1 cellular context compared by ENCODE assay signal in the genomic region with DNA sequence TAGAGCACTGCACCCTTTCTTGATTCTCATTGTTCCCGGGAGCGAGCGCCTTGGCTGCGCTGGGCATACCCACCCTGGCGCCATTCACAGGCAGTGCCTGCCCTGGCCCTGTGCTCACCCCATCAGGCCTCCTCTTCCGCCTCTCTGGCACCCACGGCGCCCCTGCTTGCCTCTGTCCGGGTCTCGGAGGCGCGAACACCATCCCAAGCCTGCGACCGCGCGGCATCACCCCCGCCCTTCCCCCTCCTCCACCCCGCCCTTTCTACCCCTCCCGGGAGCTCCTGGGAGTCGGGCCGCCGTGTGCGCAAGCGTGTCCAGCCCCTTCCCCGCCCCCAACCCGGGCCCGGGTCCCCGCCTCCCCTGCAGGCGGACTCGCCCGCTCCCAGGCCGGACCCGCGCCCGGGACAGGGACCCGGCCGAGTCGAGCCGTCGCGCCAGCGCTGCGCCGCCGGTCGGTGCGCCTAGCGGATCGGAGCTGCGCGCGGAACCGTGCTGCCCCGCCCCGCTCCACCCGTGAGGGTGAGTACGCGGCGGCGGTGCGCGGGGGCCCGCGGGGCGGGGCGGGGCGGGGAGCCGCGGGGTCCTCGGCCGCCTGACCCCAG.
TF ChIP-seq lines count a peak whose summit lies in the region.

A gene with protein sequence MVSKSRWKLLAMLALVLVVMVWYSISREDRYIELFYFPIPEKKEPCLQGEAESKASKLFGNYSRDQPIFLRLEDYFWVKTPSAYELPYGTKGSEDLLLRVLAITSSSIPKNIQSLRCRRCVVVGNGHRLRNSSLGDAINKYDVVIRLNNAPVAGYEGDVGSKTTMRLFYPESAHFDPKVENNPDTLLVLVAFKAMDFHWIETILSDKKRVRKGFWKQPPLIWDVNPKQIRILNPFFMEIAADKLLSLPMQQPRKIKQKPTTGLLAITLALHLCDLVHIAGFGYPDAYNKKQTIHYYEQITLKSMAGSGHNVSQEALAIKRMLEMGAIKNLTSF (plus strand): TSS at position 363 of the 602 bp plus-strand sequence. CDS start 50,470 bp downstream, outside the sequence.

TF ChIP-seq in HepG2, 621 proteins besides CTCF, POLR2A, EP300 and RAD21 (continued from another document):
- TF ChIP-seq, protein P1, sequence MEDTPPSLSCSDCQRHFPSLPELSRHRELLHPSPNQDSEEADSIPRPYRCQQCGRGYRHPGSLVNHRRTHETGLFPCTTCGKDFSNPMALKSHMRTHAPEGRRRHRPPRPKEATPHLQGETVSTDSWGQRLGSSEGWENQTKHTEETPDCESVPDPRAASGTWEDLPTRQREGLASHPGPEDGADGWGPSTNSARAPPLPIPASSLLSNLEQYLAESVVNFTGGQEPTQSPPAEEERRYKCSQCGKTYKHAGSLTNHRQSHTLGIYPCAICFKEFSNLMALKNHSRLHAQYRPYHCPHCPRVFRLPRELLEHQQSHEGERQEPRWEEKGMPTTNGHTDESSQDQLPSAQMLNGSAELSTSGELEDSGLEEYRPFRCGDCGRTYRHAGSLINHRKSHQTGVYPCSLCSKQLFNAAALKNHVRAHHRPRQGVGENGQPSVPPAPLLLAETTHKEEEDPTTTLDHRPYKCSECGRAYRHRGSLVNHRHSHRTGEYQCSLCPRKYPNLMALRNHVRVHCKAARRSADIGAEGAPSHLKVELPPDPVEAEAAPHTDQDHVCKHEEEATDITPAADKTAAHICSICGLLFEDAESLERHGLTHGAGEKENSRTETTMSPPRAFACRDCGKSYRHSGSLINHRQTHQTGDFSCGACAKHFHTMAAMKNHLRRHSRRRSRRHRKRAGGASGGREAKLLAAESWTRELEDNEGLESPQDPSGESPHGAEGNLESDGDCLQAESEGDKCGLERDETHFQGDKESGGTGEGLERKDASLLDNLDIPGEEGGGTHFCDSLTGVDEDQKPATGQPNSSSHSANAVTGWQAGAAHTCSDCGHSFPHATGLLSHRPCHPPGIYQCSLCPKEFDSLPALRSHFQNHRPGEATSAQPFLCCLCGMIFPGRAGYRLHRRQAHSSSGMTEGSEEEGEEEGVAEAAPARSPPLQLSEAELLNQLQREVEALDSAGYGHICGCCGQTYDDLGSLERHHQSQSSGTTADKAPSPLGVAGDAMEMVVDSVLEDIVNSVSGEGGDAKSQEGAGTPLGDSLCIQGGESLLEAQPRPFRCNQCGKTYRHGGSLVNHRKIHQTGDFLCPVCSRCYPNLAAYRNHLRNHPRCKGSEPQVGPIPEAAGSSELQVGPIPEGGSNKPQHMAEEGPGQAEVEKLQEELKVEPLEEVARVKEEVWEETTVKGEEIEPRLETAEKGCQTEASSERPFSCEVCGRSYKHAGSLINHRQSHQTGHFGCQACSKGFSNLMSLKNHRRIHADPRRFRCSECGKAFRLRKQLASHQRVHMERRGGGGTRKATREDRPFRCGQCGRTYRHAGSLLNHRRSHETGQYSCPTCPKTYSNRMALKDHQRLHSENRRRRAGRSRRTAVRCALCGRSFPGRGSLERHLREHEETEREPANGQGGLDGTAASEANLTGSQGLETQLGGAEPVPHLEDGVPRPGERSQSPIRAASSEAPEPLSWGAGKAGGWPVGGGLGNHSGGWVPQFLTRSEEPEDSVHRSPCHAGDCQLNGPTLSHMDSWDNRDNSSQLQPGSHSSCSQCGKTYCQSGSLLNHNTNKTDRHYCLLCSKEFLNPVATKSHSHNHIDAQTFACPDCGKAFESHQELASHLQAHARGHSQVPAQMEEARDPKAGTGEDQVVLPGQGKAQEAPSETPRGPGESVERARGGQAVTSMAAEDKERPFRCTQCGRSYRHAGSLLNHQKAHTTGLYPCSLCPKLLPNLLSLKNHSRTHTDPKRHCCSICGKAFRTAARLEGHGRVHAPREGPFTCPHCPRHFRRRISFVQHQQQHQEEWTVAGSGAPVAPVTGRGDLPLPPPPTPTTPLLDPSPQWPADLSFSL (CRISPR knock-in tag; IDR thresholded peaks at IDR 0.05), result no peak
- TF ChIP-seq JARID2 (CRISPR knock-in tag; IDR thresholded peaks at IDR 0.05; ENCODE audit: insufficient replicate concordance) (no peak), MED8 (CRISPR knock-in tag; IDR thresholded peaks at IDR 0.05; ENCODE audit: insufficient replicate concordance) (no peak)
TF ChIP-seq in HepG2: peak in this region for 60.
